In genomic region chr19:49506575-49507105, GRCh38 we compare ENCODE assay signal across 8 cellular contexts. TPM values are rescaled to one million over a fixed set of nuclear protein-coding genes. Genes with fewer than 3 reads are reported as not detected.
A peak's percentile ranks its signal among the peaks of the same experiment; 100 is the strongest.
DNase-seq lines count a peak whose midpoint lies in the region; ATAC-seq and TF ChIP-seq lines count a peak whose summit lies in the region.

No MANE protein-coding gene starts in this region.

- H3K9me3 ChIP-seq in SK-N-SH, result no peaks in the 10 kb centered on the region
- no peaks in the 10 kb centered on the region for H3K9me3 ChIP-seq in hepatocyte (ENCODE audit: low read depth)

- CTCF ChIA-PET in SK-N-SH (lab: Yijun Ruan, JAX), result interaction anchor here (0.6 to 5.9 kb wide), 9 partner anchors 8 to 74 kb away, joined by 3 to 26 read pairs (median 4); partner anchors contain the start of gene RCN3

- no peaks in the 10 kb centered on the region for H3K36me3 ChIP-seq in SK-N-SH (replicated peaks in 1 of 2; ENCODE audit: control insufficient read depth in 1 of 2, insufficient read depth in 2 of 2, low read length in 1 of 2)
- no peaks in the 10 kb centered on the region for H3K36me3 ChIP-seq in hepatocyte (replicated peaks; ENCODE audit: insufficient read depth, low read depth)

- no peaks in the 10 kb centered on the region for H3K27me3 ChIP-seq in SK-N-SH (ENCODE audit: insufficient read depth)
- no peaks in the 10 kb centered on the region for H3K27me3 ChIP-seq in hepatocyte

- no peak for TF ChIP-seq POLR2A in GM18505 (IDR thresholded peaks at IDR 0.05; ENCODE audit: borderline replicate concordance, extremely low read depth, insufficient read depth, insufficient read length)

- POLR2A ChIA-PET in SK-N-SH (lab: Yijun Ruan, JAX), result no interaction called here

- H3K4me3 Mint-ChIP-seq in activated naive CD8-positive, alpha-beta T cell treated with anti-CD3 and anti-CD28 coated beads for 36 hours, result no peak overlapping the region

- H3K79me2 ChIP-seq in SK-N-SH (ENCODE audit: insufficient read depth) (no peaks in the 10 kb centered on the region), hepatocyte (no peaks in the 10 kb centered on the region)

- ATAC-seq in GM21529 (IDR thresholded peaks at IDR 0.05; ENCODE audit: unreplicated experiment) (no peak), GM18505 (IDR thresholded peaks at IDR 0.05; ENCODE audit: unreplicated experiment) (no peak)

- no peak overlapping the region for H3K9ac ChIP-seq in SK-N-SH

- H3K9me3 Mint-ChIP-seq in activated naive CD8-positive, alpha-beta T cell treated with anti-CD3 and anti-CD28 coated beads for 36 hours, result no peaks in the 10 kb centered on the region

- no peak overlapping the region; a peak in 1 of 4 replicates for H3K4me3 ChIP-seq in SK-N-SH (ENCODE audit: low read depth in 2 of 2, low read length in 1 of 2)
- H3K4me3 ChIP-seq in hepatocyte, result no peak overlapping the region

- H3F3A ChIP-seq in SK-N-SH (replicated peaks; ENCODE audit: insufficient read depth), result peaks cover 5% of the 10 kb centered on the region

- H3K4me1 Mint-ChIP-seq in activated naive CD8-positive, alpha-beta T cell treated with anti-CD3 and anti-CD28 coated beads for 36 hours, result peaks cover 18% of the 10 kb centered on the region

- H2AFZ ChIP-seq in SK-N-SH (ENCODE audit: low read depth), result no peak overlapping the region
- H2AFZ ChIP-seq in hepatocyte, result no peak overlapping the region

- TF ChIP-seq RAD21 in SK-N-SH (IDR thresholded peaks at IDR 0.05; ENCODE audit: low read length), result peak; percentile 82

- no peaks in the 10 kb centered on the region for H3K36me3 Mint-ChIP-seq in activated naive CD8-positive, alpha-beta T cell treated with anti-CD3 and anti-CD28 coated beads for 36 hours

- DNase-seq in Daoy (ENCODE audit: low read depth), result peak; percentile 70
- DNase-seq in KG1 (lab: John Stamatoyannopoulos, UW), result peak; percentile 53
- DNase-seq in SK-N-SH, result peak; percentile 84
- DNase-seq in activated naive CD8-positive, alpha-beta T cell treated with anti-CD3 and anti-CD28 coated beads for 36 hours, result peak; percentile 68
- DNase-seq in hepatocyte (ENCODE audit: low spot score), result peak; percentile 79
- peak; percentile 81 for DNase-seq in stimulated activated CD4-positive, alpha-beta T cell treated with anti-CD3 and anti-CD28 coated beads, Interleukin-4, amount 100 ng/mL, for 24 hours

- H3K27ac ChIP-seq in SK-N-SH (ENCODE audit: low read depth in 2 of 2, low read length in 1 of 2) (no peak overlapping the region), hepatocyte (no peak overlapping the region)

- no peak for TF ChIP-seq EP300 in SK-N-SH (IDR thresholded peaks at IDR 0.05; ENCODE audit: borderline replicate concordance in 1 of 2, low read depth in 1 of 2, low read length in 1 of 2)

- H3K27ac Mint-ChIP-seq in activated naive CD8-positive, alpha-beta T cell treated with anti-CD3 and anti-CD28 coated beads for 36 hours, result no peak overlapping the region

- TF ChIP-seq CTCF in SK-N-SH (IDR thresholded peaks at IDR 0.05), result peak; percentile 76
- TF ChIP-seq CTCF in hepatocyte (IDR thresholded peaks at IDR 0.05; ENCODE audit: poor library complexity), result peak; percentile 75

- H3K27me3 Mint-ChIP-seq in activated naive CD8-positive, alpha-beta T cell treated with anti-CD3 and anti-CD28 coated beads for 36 hours, result no peaks in the 10 kb centered on the region

- H3K9me2 ChIP-seq in SK-N-SH, result no peaks in the 10 kb centered on the region
- no peaks in the 10 kb centered on the region for H3K9me2 ChIP-seq in hepatocyte (replicated peaks; ENCODE audit: insufficient read depth)

- H3K4me1 ChIP-seq in SK-N-SH (ENCODE audit: control insufficient read depth in 1 of 2, insufficient read depth in 2 of 2, low read depth in 1 of 2, low read length in 1 of 2), result peaks cover 0 to 2% of the 10 kb centered on the region in 2 experiments; a peak in 1 of 4 replicates
- peaks cover 11% of the 10 kb centered on the region for H3K4me1 ChIP-seq in hepatocyte (ENCODE audit: insufficient read depth)

- H4K20me1 ChIP-seq in SK-N-SH (ENCODE audit: insufficient read depth) (no peaks in the 10 kb centered on the region), hepatocyte (ENCODE audit: insufficient read depth, poor library complexity, severe bottlenecking) (no peaks in the 10 kb centered on the region)

- WGBS in SK-N-SH (ENCODE audit: low lambda C conversion rate), result 60% methylated on average over 7 of the region's 8 CpGs
- 10% methylated on average over 6 of the region's 8 CpGs for WGBS in hepatocyte (ENCODE audit: low lambda C conversion rate, missing lambda C conversion rate)

- H3K4me2 ChIP-seq in SK-N-SH, result no peak overlapping the region
- H3K4me2 ChIP-seq in hepatocyte, result no peak overlapping the region

TF ChIP-seq in SK-N-SH, 30 proteins besides CTCF, POLR2A, EP300 and RAD21:
- TF ChIP-seq POLR2AphosphoS5 (IDR thresholded peaks at IDR 0.05; ENCODE audit: low read depth, low read length) (no peak), SMC3 (IDR thresholded peaks at IDR 0.05; ENCODE audit: low read depth, low read length) (peak; percentile 71)

RNA-seq across cellular contexts. Expression of gene FCGRT, which starts 5.8 kb away (rescaled TPM):
- 3.5 and 3.7 TPM in 2 replicates for total RNA-seq in Daoy (2014; rRNA removed; shearing (Covaris generic))
- 75.3 and 91.4 TPM in 2 replicates for polyA plus RNA-seq in SK-N-SH (2012; rRNA removed)
- polyA plus RNA-seq in SK-N-SH (2012; cell fraction: cytosol; rRNA removed), result 41.3 and 62.1 TPM in 2 replicates
- 108 and 132 TPM in 2 replicates for polyA plus RNA-seq in SK-N-SH (2012; cell fraction: nucleus; rRNA removed)
- 10 to 100 TPM; 11.5 to 12.2 TPM for total RNA-seq in activated naive CD8-positive, alpha-beta T cell treated with anti-CD3 and anti-CD28 coated beads for 36 hours
- total RNA-seq in hepatocyte, result 313 and 321 TPM in 2 replicates
- 509 and 519 TPM in 2 replicates for polyA plus RNA-seq in hepatocyte

RNA-seq across cellular contexts. Expression of gene RPS11, which starts 10.4 kb away (rescaled TPM):
- 3,589 and 4,520 TPM in 2 replicates for total RNA-seq in Daoy (2014; rRNA removed; shearing (Covaris generic))
- 6,915 and 7,579 TPM in 2 replicates for polyA plus RNA-seq in SK-N-SH (2012; rRNA removed)
- polyA plus RNA-seq in SK-N-SH (2012; cell fraction: cytosol; rRNA removed), result 7,077 and 7,731 TPM in 2 replicates
- 2,096 and 3,427 TPM in 2 replicates for polyA plus RNA-seq in SK-N-SH (2012; cell fraction: nucleus; rRNA removed)
- 1,000 to 10,000 TPM; 2,825 to 2,867 TPM for total RNA-seq in activated naive CD8-positive, alpha-beta T cell treated with anti-CD3 and anti-CD28 coated beads for 36 hours
- total RNA-seq in hepatocyte, result 3,532 and 3,955 TPM in 2 replicates
- 672 and 689 TPM in 2 replicates for polyA plus RNA-seq in hepatocyte

RNA-seq across cellular contexts. Expression of gene RPL13A, which starts 19.2 kb away (rescaled TPM):
- total RNA-seq in Daoy (2014; rRNA removed; shearing (Covaris generic)), result 2,661 and 3,645 TPM in 2 replicates
- polyA plus RNA-seq in SK-N-SH (2012; rRNA removed) (2,604 and 2,748 TPM in 2 replicates), hepatocyte (904 and 953 TPM in 2 replicates)
- polyA plus RNA-seq in SK-N-SH (2012; cell fraction: cytosol; rRNA removed), result 2,326 and 2,436 TPM in 2 replicates
- polyA plus RNA-seq in SK-N-SH (2012; cell fraction: nucleus; rRNA removed), result 1,109 and 1,392 TPM in 2 replicates
- 1,000 to 10,000 TPM; 3,663 to 3,691 TPM for total RNA-seq in activated naive CD8-positive, alpha-beta T cell treated with anti-CD3 and anti-CD28 coated beads for 36 hours
- total RNA-seq in hepatocyte, result 1,997 and 2,349 TPM in 2 replicates

RNA-seq across cellular contexts. Expression of gene RCN3, which starts 21.2 kb away (rescaled TPM):
- 178 and 202 TPM in 2 replicates for total RNA-seq in Daoy (2014; rRNA removed; shearing (Covaris generic))
- polyA plus RNA-seq in SK-N-SH (2012; rRNA removed) (1.4 and 1.8 TPM in 2 replicates), hepatocyte (81.4 and 85.4 TPM in 2 replicates)
- polyA plus RNA-seq in SK-N-SH (2012; cell fraction: cytosol; rRNA removed), result 0.48 and 0.67 TPM in 2 replicates
- polyA plus RNA-seq in SK-N-SH (2012; cell fraction: nucleus; rRNA removed), result 11.6 and 13.9 TPM in 2 replicates
- 1 to 10 TPM; 3.6 to 4.3 TPM for total RNA-seq in activated naive CD8-positive, alpha-beta T cell treated with anti-CD3 and anti-CD28 coated beads for 36 hours
- total RNA-seq in hepatocyte, result 20.5 and 25.8 TPM in 2 replicates

RNA-seq across cellular contexts. Expression of gene FLT3LG, which starts 32.6 kb away (rescaled TPM):
- 1.5 and 4.7 TPM in 2 replicates for total RNA-seq in Daoy (2014; rRNA removed; shearing (Covaris generic))
- 4.0 and 6.4 TPM in 2 replicates for polyA plus RNA-seq in SK-N-SH (2012; rRNA removed)
- 2.0 and 3.1 TPM in 2 replicates for polyA plus RNA-seq in SK-N-SH (2012; cell fraction: cytosol; rRNA removed)
- polyA plus RNA-seq in SK-N-SH (2012; cell fraction: nucleus; rRNA removed), result 6.6 and 7.5 TPM in 2 replicates
- total RNA-seq in activated naive CD8-positive, alpha-beta T cell treated with anti-CD3 and anti-CD28 coated beads for 36 hours, result 10 to 100 TPM; 61.0 to 63.5 TPM
- total RNA-seq in hepatocyte, result 0.24 and 1.3 TPM in 2 replicates
- polyA plus RNA-seq in hepatocyte, result 2.8 and 3.0 TPM in 2 replicates

Comparison
In these comparisons a context has a peak if more than half of its experiments do, and no peak if none do; other contexts are left out.
1. RNA of gene FCGRT, which starts 5.8 kb away (total RNA-seq): 313 to 321 TPM in hepatocyte; 11.5 to 12.2 TPM in activated naive CD8-positive, alpha-beta T cell treated with anti-CD3 and anti-CD28 coated beads for 36 hours and 3.5 to 3.7 TPM in Daoy; every median in the first group is over 10 times any median in the second.
2. Peak in every context shown above with its lines, with median percentiles within 50 percentile points of each other: DNase-seq.